ENCODE assay signal across 21 cellular contexts in the genomic region with DNA sequence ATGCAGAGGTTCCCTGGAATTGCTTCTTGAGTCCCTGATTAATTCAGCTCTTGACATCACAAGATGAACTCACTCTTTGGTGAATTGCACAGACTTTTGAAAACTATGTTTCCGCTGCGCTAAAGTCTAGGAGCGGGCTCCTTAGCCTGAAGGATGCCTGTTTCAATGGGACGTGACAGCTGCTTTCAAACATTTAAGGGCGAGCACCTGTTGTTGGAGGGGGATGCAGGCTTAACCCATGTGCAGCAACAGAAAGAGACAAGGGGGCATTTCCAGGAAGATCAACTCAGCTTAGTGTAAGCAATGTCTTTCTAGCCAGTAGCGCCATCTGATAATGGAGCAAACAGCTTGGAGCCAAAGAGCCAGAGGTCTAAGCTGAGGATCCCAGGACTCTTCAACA. TPM values are rescaled to one million over a fixed set of nuclear protein-coding genes. Genes with fewer than 3 reads are reported as not detected.
DNase-seq lines count a peak whose midpoint lies in the region; ATAC-seq and TF ChIP-seq lines count a peak whose summit lies in the region.
"Had no signal": no experiment of that assay in that cellular context is flagged by ENCODE, and none has a peak within 500 bp of the region (broad histone marks: within the 10 kb centered on the region; RNA-seq: fewer than 3 reads in every experiment).

No MANE protein-coding gene starts in this region.

- POLR2A ChIA-PET in SK-N-SH (lab: Yijun Ruan, JAX) = no interaction called here

- TF ChIP-seq RAD21 in SK-N-SH (IDR thresholded peaks at IDR 0.05; ENCODE audit: low read length) = no peak

- H4K91ac ChIP-seq in neuronal stem cell (ENCODE audit: low read depth, low read length, poor library complexity) = no peak overlapping the region

- H4K20me1 ChIP-seq in SK-N-SH (ENCODE audit: insufficient read depth) = no peaks in the 10 kb centered on the region

- H3K79me2 ChIP-seq in SK-N-SH (ENCODE audit: insufficient read depth) = peaks cover 11% of the 10 kb centered on the region; the same call in 1 of the 2 replicates

- H3K4me2 ChIP-seq in SK-N-SH = no peak overlapping the region
- H3K4me2 ChIP-seq in neuronal stem cell (ENCODE audit: insufficient read depth, low read length, poor library complexity, severe bottlenecking) = no peak overlapping the region
- H3K4me2 ChIP-seq: BLaER1 had no signal

- TF ChIP-seq CTCF in nephron (IDR thresholded peaks at IDR 0.05; ENCODE audit: unreplicated experiment in 3 of 3) (no peak), tibial artery (IDR thresholded peaks at IDR 0.05) (no peak), SK-N-SH (IDR thresholded peaks at IDR 0.05) (no peak)

- H2BK120ac ChIP-seq in neuronal stem cell (ENCODE audit: low read depth, low read length) = no peak overlapping the region

- H3K9ac ChIP-seq in adipocyte (ENCODE audit: low read length) = peak overlapping the region; percentile 17
- no peak overlapping the region for H3K9ac ChIP-seq in SK-N-SH
- no peak overlapping the region for H3K9ac ChIP-seq in neuronal stem cell (ENCODE audit: low read depth, low read length, poor library complexity)
- H3K9ac ChIP-seq: BLaER1 had no signal

- H3K4ac ChIP-seq in neuronal stem cell (ENCODE audit: low read length) = no peak overlapping the region

- H2BK12ac ChIP-seq in neuronal stem cell (ENCODE audit: low read length) = no peak overlapping the region

- H2AK5ac ChIP-seq in neuronal stem cell (ENCODE audit: low read depth, low read length) = no peak overlapping the region

- DNase-seq in DMS 273 (lab: John Stamatoyannopoulos, UW; ENCODE audit: unreplicated experiment) (peak; percentile 9), DMS 273 treated with DMSO at 0.1 percent for 48 hours (lab: John Stamatoyannopoulos, UW) (no peak), adipocyte (ENCODE audit: low read depth) (no peak), tibial artery (no peak), SK-N-SH (no peak), neuronal stem cell (ENCODE audit: low spot score) (no peak)
- DNase-seq: DMS153; H7; Karpas-422; MM.1S; NCI-H1105; NCI-H187; NCI-H510A treated with DMSO at 0.1 percent for 48 hours; NK-92 treated with Interleukin-12 subunit alpha and Interleukin-12 subunit beta, amount 100 ng/mL, for 24 hours; OCI-M1 had no signal

- CTCF ChIA-PET in SK-N-SH (lab: Yijun Ruan, JAX) = interaction anchor here (1.2 to 4.2 kb wide), 2 partner anchors 8 to 207 kb away, joined by 7 to 22 read pairs; partner anchors contain the start of gene PFKFB3

- no peak overlapping the region for H3K18ac ChIP-seq in neuronal stem cell (ENCODE audit: low read length)

- no peaks in the 10 kb centered on the region for H3K9me2 ChIP-seq in SK-N-SH

- H3K23ac ChIP-seq in neuronal stem cell (ENCODE audit: low read depth, low read length, poor library complexity) = no peak overlapping the region

- no peak overlapping the region for H2BK15ac ChIP-seq in neuronal stem cell (ENCODE audit: low read length)

- no peaks in the 10 kb centered on the region for H3K9me3 Mint-ChIP-seq in nephron

- H3K27me3 ChIP-seq in adipocyte (replicated peaks; ENCODE audit: control insufficient read depth, insufficient read depth, low read length) (no peaks in the 10 kb centered on the region), tibial artery (no peaks in the 10 kb centered on the region), SK-N-SH (ENCODE audit: insufficient read depth) (no peaks in the 10 kb centered on the region), neuronal stem cell (ENCODE audit: control insufficient read depth in 3 of 3, insufficient read depth in 3 of 3, low read depth in 1 of 3, low read length in 3 of 3) (peaks cover 0 to 4% (median 0%) of the 10 kb centered on the region in 3 experiments)
- H3K27me3 ChIP-seq: BLaER1, SJSA1 had no signal

- peaks cover 7% of the 10 kb centered on the region for H3F3A ChIP-seq in SK-N-SH (replicated peaks; ENCODE audit: insufficient read depth)

- H3K27me3 Mint-ChIP-seq in nephron (ENCODE audit: low read depth) = no peaks in the 10 kb centered on the region

- WGBS in SK-N-SH (ENCODE audit: low lambda C conversion rate) = 97% methylated on average over 5 of the region's 6 CpGs
- WGBS in neuronal stem cell (ENCODE audit: extremely low coverage in 2 of 2, insufficient read length in 2 of 2, insufficient replicate concordance in 1 of 2), 2 donors = no CpG with 5 or more reads among the region's 6 CpGs

- H3K9me3 ChIP-seq in adipocyte (ENCODE audit: control insufficient read depth, low read length) (no peaks in the 10 kb centered on the region), tibial artery (no peaks in the 10 kb centered on the region), SK-N-SH (no peaks in the 10 kb centered on the region), neuronal stem cell (replicated peaks in 1 of 2; ENCODE audit: control insufficient read depth in 2 of 2, insufficient read depth in 1 of 2, low read depth in 1 of 2, low read length in 2 of 2) (no peaks in the 10 kb centered on the region)
- H3K9me3 ChIP-seq: BLaER1, SJSA1 had no signal

- H3K36me3 Mint-ChIP-seq in nephron (ENCODE audit: low read depth) = no peaks in the 10 kb centered on the region

- no peak overlapping the region for H4K8ac ChIP-seq in neuronal stem cell (ENCODE audit: low read depth, low read length)

- peaks cover 58% of the 10 kb centered on the region for H3K4me1 Mint-ChIP-seq in nephron

- H2AFZ ChIP-seq in SK-N-SH (ENCODE audit: low read depth) (no peak overlapping the region), neuronal stem cell (ENCODE audit: low read length) (no peak overlapping the region)

- no peak overlapping the region for H3K4me3 ChIP-seq in adipocyte (ENCODE audit: low read length)
- H3K4me3 ChIP-seq in tibial artery = no peak overlapping the region
- no peak overlapping the region for H3K4me3 ChIP-seq in SK-N-SH (ENCODE audit: low read depth in 2 of 2, low read length in 1 of 2)
- no peak overlapping the region for H3K4me3 ChIP-seq in neuronal stem cell (ENCODE audit: low read length in 2 of 2)
- H3K4me3 ChIP-seq: BLaER1, SJSA1 had no signal

- H3K79me1 ChIP-seq in neuronal stem cell (ENCODE audit: low read depth, low read length) = no peaks in the 10 kb centered on the region

- H3K14ac ChIP-seq in neuronal stem cell (ENCODE audit: low read length) = no peak overlapping the region

- H3K27ac ChIP-seq in tibial artery (peak overlapping the region; percentile 87 to 95), SK-N-SH (ENCODE audit: low read depth in 2 of 2, low read length in 1 of 2) (no peak overlapping the region), neuronal stem cell (replicated peaks; ENCODE audit: low read length) (no peak overlapping the region)
- H3K27ac ChIP-seq: 22Rv1, BLaER1, RWPE1, SJSA1 had no signal

- no peak for TF ChIP-seq EP300 in SK-N-SH (IDR thresholded peaks at IDR 0.05; ENCODE audit: borderline replicate concordance in 1 of 2, low read depth in 1 of 2, low read length in 1 of 2)

- peaks cover 68% of the 10 kb centered on the region for H3K4me1 ChIP-seq in adipocyte (ENCODE audit: control insufficient read depth, insufficient read depth, low read length)
- H3K4me1 ChIP-seq in tibial artery = peaks cover 0 to 86% (median 47%) of the 10 kb centered on the region in 4 donors
- H3K4me1 ChIP-seq in SK-N-SH (ENCODE audit: control insufficient read depth in 1 of 2, insufficient read depth in 2 of 2, low read depth in 1 of 2, low read length in 1 of 2) = peaks cover 0 to 12% of the 10 kb centered on the region in 2 experiments; a peak in 2 of 4 replicates
- peaks cover 0 to 1% of the 10 kb centered on the region in 2 donors for H3K4me1 ChIP-seq in neuronal stem cell (ENCODE audit: control insufficient read depth in 2 of 2, insufficient read depth in 1 of 2, low read depth in 1 of 2, low read length in 2 of 2)
- H3K4me1 ChIP-seq: SJSA1 had no signal

- peak overlapping the region; percentile 16 to 72 (median 60) for H3K27ac Mint-ChIP-seq in nephron

- H2BK5ac ChIP-seq in neuronal stem cell (ENCODE audit: low read length) = no peak overlapping the region

- intact Hi-C loops in tibial artery (cut with DNase I; ENCODE audit: low total_unique reads) = no loop called here

- H3K36me3 ChIP-seq in adipocyte (ENCODE audit: control insufficient read depth, insufficient read depth, low read length, severe bottlenecking) (no peaks in the 10 kb centered on the region), tibial artery (no peaks in the 10 kb centered on the region), SK-N-SH (replicated peaks in 1 of 2; ENCODE audit: control insufficient read depth in 1 of 2, insufficient read depth in 2 of 2, low read length in 1 of 2) (no peaks in the 10 kb centered on the region), neuronal stem cell (replicated peaks in 1 of 2; ENCODE audit: control insufficient read depth in 2 of 2, insufficient read depth in 2 of 2, low read length in 2 of 2) (no peaks in the 10 kb centered on the region)

- peak overlapping the region in 1 of 3 experiments; percentile 52 for H3K4me3 Mint-ChIP-seq in nephron

- ATAC-seq in GM21825 (IDR thresholded peaks at IDR 0.05; ENCODE audit: unreplicated experiment) = no peak

TF ChIP-seq in SK-N-SH, 30 proteins besides CTCF, POLR2A, EP300 and RAD21:
- TF ChIP-seq TCF12 (IDR thresholded peaks at IDR 0.05) (no peak), JUND (IDR thresholded peaks at IDR 0.05) (no peak), NRF1 (IDR thresholded peaks at IDR 0.05; ENCODE audit: low read depth, low read length) (no peak)
- TF ChIP-seq, protein P1, sequence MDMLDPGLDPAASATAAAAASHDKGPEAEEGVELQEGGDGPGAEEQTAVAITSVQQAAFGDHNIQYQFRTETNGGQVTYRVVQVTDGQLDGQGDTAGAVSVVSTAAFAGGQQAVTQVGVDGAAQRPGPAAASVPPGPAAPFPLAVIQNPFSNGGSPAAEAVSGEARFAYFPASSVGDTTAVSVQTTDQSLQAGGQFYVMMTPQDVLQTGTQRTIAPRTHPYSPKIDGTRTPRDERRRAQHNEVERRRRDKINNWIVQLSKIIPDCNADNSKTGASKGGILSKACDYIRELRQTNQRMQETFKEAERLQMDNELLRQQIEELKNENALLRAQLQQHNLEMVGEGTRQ (IDR thresholded peaks at IDR 0.05; ENCODE audit: borderline replicate concordance, low read depth, low read length) = no peak
- TF ChIP-seq, protein P2, sequence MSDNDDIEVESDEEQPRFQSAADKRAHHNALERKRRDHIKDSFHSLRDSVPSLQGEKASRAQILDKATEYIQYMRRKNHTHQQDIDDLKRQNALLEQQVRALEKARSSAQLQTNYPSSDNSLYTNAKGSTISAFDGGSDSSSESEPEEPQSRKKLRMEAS (IDR thresholded peaks at IDR 0.05; ENCODE audit: low read depth) = no peak
TF ChIP-seq in SK-N-SH: peak in this region for 0.

RNA-seq across cellular contexts. Expression of gene PFKFB3, which starts 8.4 kb away (rescaled TPM):
- 33.0 and 59.7 TPM in 2 replicates for polyA plus RNA-seq in SK-N-SH (2012; rRNA removed)
- polyA plus RNA-seq in SK-N-SH (2012; cell fraction: cytosol; rRNA removed) = 22.0 and 28.4 TPM in 2 replicates
- polyA plus RNA-seq in SK-N-SH (2012; cell fraction: nucleus; rRNA removed) = 122 and 146 TPM in 2 replicates
- polyA plus RNA-seq in neuronal stem cell (2013, experiment 1 of 2) = 11.4 TPM
- 11.8 TPM for polyA plus RNA-seq in neuronal stem cell (2013, experiment 2 of 2)

Comparison
In these comparisons a context has a peak if more than half of its experiments do, and no peak if none do; other contexts are left out.
1. H3K27ac ChIP-seq: peak in tibial artery (2 of 2); none in SK-N-SH (0 of 2) and neuronal stem cell (single experiment).